ENCODE assay signal across 10 cellular contexts in genomic region chr10:118108194-118109026, GRCh38.
DNase-seq lines count a peak whose midpoint lies in the region; ATAC-seq and TF ChIP-seq lines count a peak whose summit lies in the region.
"Had no signal": no experiment of that assay in that cellular context is flagged by ENCODE, and none has a peak within 500 bp of the region (broad histone marks: within the 10 kb centered on the region; RNA-seq: fewer than 3 reads in every experiment).

No MANE protein-coding gene starts in this region.

- TF ChIP-seq CTCF in HEK293 (tag by site-specific recombination; IDR thresholded peaks at IDR 0.05) (no peak), epithelial cell of proximal tubule (conservative IDR thresholded peaks at IDR 0.05; ENCODE audit: low read depth, low read length) (no peak)

- intact Hi-C loops in right cardiac atrium (cut with DNase I), result no loop called here

- CTCF ChIA-PET in HEK293 (lab: Yijun Ruan, JAX), result no interaction called here

- H3K9me3 ChIP-seq in HEK293 (ENCODE audit: control insufficient read depth, insufficient read depth, low read depth, low read length) (no peaks in the 10 kb centered on the region), right cardiac atrium (ENCODE audit: control insufficient read depth, low read length) (no peaks in the 10 kb centered on the region)

- ATAC-seq in GM18861 (IDR thresholded peaks at IDR 0.05; ENCODE audit: unreplicated experiment) (no peak), right cardiac atrium (no peak)

- POLR2A ChIA-PET in HEK293 (lab: Yijun Ruan, JAX), result no interaction called here

- DNase-seq in NCI-H69 (lab: John Stamatoyannopoulos, UW), result peak; percentile 97
- DNase-seq in epithelial cell of proximal tubule (ENCODE audit: low read depth), result no peak
- peak; percentile 30 for DNase-seq in renal cortical epithelial cell (ENCODE audit: low read depth)
- DNase-seq in effector CD8-positive, alpha-beta T cell (lab: John Stamatoyannopoulos, UW), result no peak
- DNase-seq in right cardiac atrium, result no peak
- DNase-seq in COLO829 (ENCODE audit: low spot score), result no peak
- DNase-seq: activated effector memory CD4-positive, alpha-beta T cell treated with anti-CD3 and anti-CD28 coated beads, Interleukin-2, amount 50 U/mL, for 16 hours; CD4-positive, CD25-positive, alpha-beta regulatory T cell had no signal

- H3K27ac ChIP-seq in HEK293 (ENCODE audit: extremely low read depth, low read depth, low read length) (no peak overlapping the region), right cardiac atrium (ENCODE audit: low read length) (no peak overlapping the region)

- H3K4me1 ChIP-seq in HEK293 (ENCODE audit: control insufficient read depth, insufficient read depth, low read length) (no peaks in the 10 kb centered on the region), right cardiac atrium (ENCODE audit: control insufficient read depth, insufficient read depth, low read length) (no peaks in the 10 kb centered on the region)

- H3K36me3 ChIP-seq in HEK293 (ENCODE audit: control insufficient read depth in 2 of 2, insufficient read depth in 1 of 2, low read length in 2 of 2), result no peaks in the 10 kb centered on the region

- H3K4me3 ChIP-seq in HEK293 (ENCODE audit: low read depth, low read length) (no peak overlapping the region), epithelial cell of proximal tubule (ENCODE audit: low read depth, low read length) (peak overlapping the region; percentile 29), right cardiac atrium (ENCODE audit: low read length) (no peak overlapping the region)

- H3K27me3 ChIP-seq in right cardiac atrium (ENCODE audit: control insufficient read depth, insufficient read depth), result no peaks in the 10 kb centered on the region

- WGBS in right cardiac atrium, result 83% methylated on average over 20 of the region's 20 CpGs

TF ChIP-seq in HEK293, 187 proteins besides CTCF, POLR2A, EP300 and RAD21 (continues in another document):
- no peak for TF ChIP-seq WT1 (tag by site-specific recombination; IDR thresholded peaks at IDR 0.05)
- no peak for TF ChIP-seq ZNF16 (tag by site-specific recombination; IDR thresholded peaks at IDR 0.05; ENCODE audit: low read depth)
- TF ChIP-seq, protein P1, sequence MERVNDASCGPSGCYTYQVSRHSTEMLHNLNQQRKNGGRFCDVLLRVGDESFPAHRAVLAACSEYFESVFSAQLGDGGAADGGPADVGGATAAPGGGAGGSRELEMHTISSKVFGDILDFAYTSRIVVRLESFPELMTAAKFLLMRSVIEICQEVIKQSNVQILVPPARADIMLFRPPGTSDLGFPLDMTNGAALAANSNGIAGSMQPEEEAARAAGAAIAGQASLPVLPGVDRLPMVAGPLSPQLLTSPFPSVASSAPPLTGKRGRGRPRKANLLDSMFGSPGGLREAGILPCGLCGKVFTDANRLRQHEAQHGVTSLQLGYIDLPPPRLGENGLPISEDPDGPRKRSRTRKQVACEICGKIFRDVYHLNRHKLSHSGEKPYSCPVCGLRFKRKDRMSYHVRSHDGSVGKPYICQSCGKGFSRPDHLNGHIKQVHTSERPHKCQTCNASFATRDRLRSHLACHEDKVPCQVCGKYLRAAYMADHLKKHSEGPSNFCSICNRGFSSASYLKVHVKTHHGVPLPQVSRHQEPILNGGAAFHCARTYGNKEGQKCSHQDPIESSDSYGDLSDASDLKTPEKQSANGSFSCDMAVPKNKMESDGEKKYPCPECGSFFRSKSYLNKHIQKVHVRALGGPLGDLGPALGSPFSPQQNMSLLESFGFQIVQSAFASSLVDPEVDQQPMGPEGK (tag by site-specific recombination; IDR thresholded peaks at IDR 0.05), result no peak
- peak; percentile 76 for TF ChIP-seq ZNF341 (tag by site-specific recombination; IDR thresholded peaks at IDR 0.05; ENCODE audit: low read depth)
- no peak for TF ChIP-seq OVOL3 (tag by site-specific recombination; IDR thresholded peaks at IDR 0.05)
- no peak for TF ChIP-seq ZNF23 (tag by site-specific recombination; IDR thresholded peaks at IDR 0.05; ENCODE audit: borderline replicate concordance)
- TF ChIP-seq MYNN (tag by site-specific recombination; IDR thresholded peaks at IDR 0.05; ENCODE audit: borderline replicate concordance), result no peak
- no peak for TF ChIP-seq ZNF433 (tag by site-specific recombination; IDR thresholded peaks at IDR 0.05; ENCODE audit: low read depth)
- no peak for TF ChIP-seq ZNF561 (tag by site-specific recombination; IDR thresholded peaks at IDR 0.05; ENCODE audit: borderline replicate concordance)
- no peak for TF ChIP-seq SP2 (tag by site-specific recombination; IDR thresholded peaks at IDR 0.05)
- no peak for TF ChIP-seq ZNF449 (tag by site-specific recombination; IDR thresholded peaks at IDR 0.05)
- TF ChIP-seq ZIC2 (tag by site-specific recombination; IDR thresholded peaks at IDR 0.05), result peak; percentile 20
- TF ChIP-seq ZNF362 (tag by site-specific recombination; IDR thresholded peaks at IDR 0.05), result no peak
- no peak for TF ChIP-seq SCRT2 (tag by site-specific recombination; IDR thresholded peaks at IDR 0.05)
- TF ChIP-seq KLF7 (tag by site-specific recombination; IDR thresholded peaks at IDR 0.05; ENCODE audit: borderline replicate concordance), result no peak
- TF ChIP-seq ZNF639 (tag by site-specific recombination; IDR thresholded peaks at IDR 0.05), result no peak
- TF ChIP-seq ZNF664 (tag by site-specific recombination; IDR thresholded peaks at IDR 0.05), result no peak
- TF ChIP-seq ZNF692 (tag by site-specific recombination; IDR thresholded peaks at IDR 0.05), result no peak

Comparison
In these comparisons a context has a peak if more than half of its experiments do, and no peak if none do; other contexts are left out.
1. DNase-seq: peak in NCI-H69 (single experiment) and renal cortical epithelial cell (single experiment); none in epithelial cell of proximal tubule (single experiment), effector CD8-positive, alpha-beta T cell (single experiment), right cardiac atrium (0 of 3) and COLO829 (single experiment).